ENCODE assay signal across 19 cellular contexts in genomic region chr1:3066826-3067225, GRCh38. TPM values are rescaled to one million over a fixed set of nuclear protein-coding genes. Genes with fewer than 3 reads are reported as not detected.
A peak's percentile ranks its signal among the peaks of the same experiment; 100 is the strongest.
DNase-seq lines count a peak whose midpoint lies in the region; ATAC-seq, FAIRE-seq and TF ChIP-seq lines count a peak whose summit lies in the region.
"Had no signal": no experiment of that assay in that cellular context is flagged by ENCODE, and none has a peak within 500 bp of the region (broad histone marks: within the 10 kb centered on the region; RNA-seq: fewer than 3 reads in every experiment).

No MANE protein-coding gene starts in this region.

- TF ChIP-seq EP300 in upper lobe of left lung (IDR thresholded peaks at IDR 0.05), result no peak

- H3K4me3 ChIP-seq in right cardiac atrium (ENCODE audit: low read length), result no peak overlapping the region
- H3K4me3 ChIP-seq in pancreas, result peak overlapping the region in 2 of 4 donors; percentile 85 to 92
- H3K4me3 ChIP-seq in upper lobe of left lung, result peak overlapping the region in 2 of 4 donors; percentile 59 to 74
- H3K4me3 ChIP-seq: SJSA1 had no signal

- H3K4me1 ChIP-seq in right cardiac atrium (ENCODE audit: control insufficient read depth, insufficient read depth, low read length) (no peaks in the 10 kb centered on the region), pancreas (peaks cover 0 to 3% (median 0%) of the 10 kb centered on the region in 3 donors), upper lobe of left lung (peaks cover 22 to 62% (median 27%) of the 10 kb centered on the region in 4 donors)

- POLR2A ChIA-PET in activated naive CD8-positive, alpha-beta T cell treated with anti-CD3 and anti-CD28 coated beads, Interleukin-2, amount 10 ng/mL, durations not matched to agents 7 days and 5 days (lab: Charles Lee), result no interaction called here

- H3K36me3 ChIP-seq in pancreas, result no peaks in the 10 kb centered on the region
- H3K36me3 ChIP-seq in upper lobe of left lung, result no peaks in the 10 kb centered on the region
- H3K36me3 ChIP-seq: SJSA1 had no signal

- H3K9me3 ChIP-seq in right cardiac atrium (ENCODE audit: control insufficient read depth, low read length) (no peaks in the 10 kb centered on the region), pancreas (no peaks in the 10 kb centered on the region), upper lobe of left lung (no peaks in the 10 kb centered on the region)

- intact Hi-C loops in right cardiac atrium (cut with DNase I), result loop anchor here in 1 of 4 donors (10.0 kb wide), 1 partner anchor 348 kb away; no protein-coding TSS in a partner anchor
- intact Hi-C loops in pancreas (cut with DNase I), result loop anchor here in 2 of 3 donors (5.0 to 10.0 kb wide), 4 partner anchors 118 to 348 kb away; no protein-coding TSS in a partner anchor

- TF ChIP-seq CTCF in pancreas (IDR thresholded peaks at IDR 0.05) (no peak), upper lobe of left lung (IDR thresholded peaks at IDR 0.05) (no peak)

- H3K27ac Mint-ChIP-seq in activated naive CD8-positive, alpha-beta T cell treated with anti-CD3 and anti-CD28 coated beads, Interleukin-2, amount 10 ng/mL, durations not matched to agents 7 days and 5 days, result no peak overlapping the region
- no peak overlapping the region for H3K27ac Mint-ChIP-seq in activated naive CD8-positive, alpha-beta T cell treated with anti-CD3 and anti-CD28 coated beads for 36 hours
- H3K27ac Mint-ChIP-seq: activated T-helper 1 cell treated with anti-CD3 and anti-CD28 coated beads, Interleukin-12 subunit alpha, Interleukin-12 subunit beta, Interleukin-2, Interleukin-4 antibody, amounts not matched to agents 30 ng/mL and 10 ng/mL and 1 ng/mL, durations not matched to agents 14 hours and 24 hours and 36 hours had no signal

- no peak overlapping the region for H3K27ac ChIP-seq in right cardiac atrium (ENCODE audit: low read length)
- H3K27ac ChIP-seq in pancreas, result peak overlapping the region in 1 of 4 donors; percentile 83
- no peak overlapping the region for H3K27ac ChIP-seq in upper lobe of left lung
- H3K27ac ChIP-seq: SJSA1 had no signal

- H3K36me3 Mint-ChIP-seq in activated naive CD8-positive, alpha-beta T cell treated with anti-CD3 and anti-CD28 coated beads, Interleukin-2, amount 10 ng/mL, durations not matched to agents 7 days and 5 days, result no peaks in the 10 kb centered on the region
- H3K36me3 Mint-ChIP-seq in activated naive CD8-positive, alpha-beta T cell treated with anti-CD3 and anti-CD28 coated beads for 36 hours, result no peaks in the 10 kb centered on the region

- no peak for ATAC-seq in activated naive CD8-positive, alpha-beta T cell treated with anti-CD3 and anti-CD28 coated beads, Interleukin-2, amount 10 ng/mL, durations not matched to agents 7 days and 5 days (ENCODE audit: low read depth)
- no peak for ATAC-seq in right cardiac atrium
- ATAC-seq in pancreas, result peak in 1 of 4 donors; percentile 4
- ATAC-seq in upper lobe of left lung (ENCODE audit: low FRiP score in 2 of 2), result no peak

- H3K9me3 Mint-ChIP-seq in activated naive CD8-positive, alpha-beta T cell treated with anti-CD3 and anti-CD28 coated beads, Interleukin-2, amount 10 ng/mL, durations not matched to agents 7 days and 5 days, result no peaks in the 10 kb centered on the region
- H3K9me3 Mint-ChIP-seq in activated naive CD8-positive, alpha-beta T cell treated with anti-CD3 and anti-CD28 coated beads for 36 hours, result no peaks in the 10 kb centered on the region
- H3K9me3 Mint-ChIP-seq: activated T-helper 1 cell treated with anti-CD3 and anti-CD28 coated beads, Interleukin-12 subunit alpha, Interleukin-12 subunit beta, Interleukin-2, Interleukin-4 antibody, amounts not matched to agents 30 ng/mL and 10 ng/mL and 1 ng/mL, durations not matched to agents 14 hours and 24 hours and 36 hours had no signal

- H3K27me3 Mint-ChIP-seq in activated naive CD8-positive, alpha-beta T cell treated with anti-CD3 and anti-CD28 coated beads, Interleukin-2, amount 10 ng/mL, durations not matched to agents 7 days and 5 days, result peaks cover 23% of the 10 kb centered on the region
- peaks cover 38% of the 10 kb centered on the region for H3K27me3 Mint-ChIP-seq in activated naive CD8-positive, alpha-beta T cell treated with anti-CD3 and anti-CD28 coated beads for 36 hours

- DNase-seq in activated naive CD8-positive, alpha-beta T cell treated with anti-CD3 and anti-CD28 coated beads, Interleukin-2, amount 10 ng/mL, durations not matched to agents 7 days and 5 days, result peak; percentile 22
- DNase-seq in activated naive CD8-positive, alpha-beta T cell treated with anti-CD3 and anti-CD28 coated beads for 36 hours, result no peak
- DNase-seq in right cardiac atrium (peak in 2 of 3 donors; percentile 7 to 51), pancreas (peak in 5 of 6 donors; percentile 35 to 85 (median 45)), upper lobe of left lung (peak; percentile 20 to 62), NCI-H1417 (lab: John Stamatoyannopoulos, UW) (no peak), NCI-H526 (lab: John Stamatoyannopoulos, UW) (no peak), NCI-H1930 (lab: John Stamatoyannopoulos, UW) (no peak)
- DNase-seq: activated CD8-positive, alpha-beta memory T cell treated with anti-CD3 and anti-CD28 coated beads for 24 hours; C1 segment of cervical spinal cord; NCI-H2081; NCI-H524 treated with DMSO at 0.1 percent for 48 hours had no signal

- H3K4me1 Mint-ChIP-seq in activated naive CD8-positive, alpha-beta T cell treated with anti-CD3 and anti-CD28 coated beads, Interleukin-2, amount 10 ng/mL, durations not matched to agents 7 days and 5 days, result peaks cover 2% of the 10 kb centered on the region
- H3K4me1 Mint-ChIP-seq in activated naive CD8-positive, alpha-beta T cell treated with anti-CD3 and anti-CD28 coated beads for 36 hours, result peaks cover 2% of the 10 kb centered on the region

- H3K27me3 ChIP-seq in right cardiac atrium (ENCODE audit: control insufficient read depth, insufficient read depth) (no peaks in the 10 kb centered on the region), pancreas (no peaks in the 10 kb centered on the region), upper lobe of left lung (peaks cover 0 to 61% (median 17%) of the 10 kb centered on the region in 4 donors)

- TF ChIP-seq POLR2A in upper lobe of left lung (IDR thresholded peaks at IDR 0.05), result no peak

- WGBS in right cardiac atrium, result 69% methylated on average over 10 of the region's 10 CpGs
- WGBS in pancreas, 2 donors, result 37 to 52% methylated on average over 10 of the region's 10 CpGs
- 53 to 55% methylated on average over 10 of the region's 10 CpGs for WGBS in upper lobe of left lung, 2 donors

- H3K4me3 Mint-ChIP-seq in activated naive CD8-positive, alpha-beta T cell treated with anti-CD3 and anti-CD28 coated beads, Interleukin-2, amount 10 ng/mL, durations not matched to agents 7 days and 5 days, result no peak overlapping the region
- no peak overlapping the region for H3K4me3 Mint-ChIP-seq in activated naive CD8-positive, alpha-beta T cell treated with anti-CD3 and anti-CD28 coated beads for 36 hours
- H3K4me3 Mint-ChIP-seq: activated T-helper 1 cell treated with anti-CD3 and anti-CD28 coated beads, Interleukin-12 subunit alpha, Interleukin-12 subunit beta, Interleukin-2, Interleukin-4 antibody, amounts not matched to agents 30 ng/mL and 10 ng/mL and 1 ng/mL, durations not matched to agents 14 hours and 24 hours and 36 hours had no signal

- no peak for FAIRE-seq in pancreas (lab: Jason Lieb, UNC)
- FAIRE-seq: A204.1, colon had no signal

RNA-seq across cellular contexts. Expression of gene PRDM16, which starts 2.2 kb away (rescaled TPM):
- total RNA-seq in activated naive CD8-positive, alpha-beta T cell treated with anti-CD3 and anti-CD28 coated beads, Interleukin-2, amount 10 ng/mL, durations not matched to agents 7 days and 5 days, result not detected
- under 1 TPM; 0.06 to 0.12 TPM for total RNA-seq in activated naive CD8-positive, alpha-beta T cell treated with anti-CD3 and anti-CD28 coated beads for 36 hours
- total RNA-seq in right cardiac atrium (1 to 10 TPM; 1.1 to 2.9 (median 1.8) TPM), pancreas (10 to 100 TPM; 10.7 to 19.1 (median 14.9) TPM), upper lobe of left lung (10 to 100 TPM; 12.3 to 54.5 (median 21.2) TPM)
- polyA plus RNA-seq in right cardiac atrium (1.9 TPM), pancreas (10 to 100 TPM in 1 of 2 donors, 1 to 10 TPM in 1; 6.6 to 19.2 TPM)
- total RNA-seq: activated T-helper 1 cell treated with anti-CD3 and anti-CD28 coated beads, Interleukin-12 subunit alpha, Interleukin-12 subunit beta, Interleukin-2, Interleukin-4 antibody, amounts not matched to agents 30 ng/mL and 10 ng/mL and 1 ng/mL, durations not matched to agents 14 hours and 24 hours and 36 hours; OCI-LY7 had no signal

RNA-seq across cellular contexts. Expression of gene ACTRT2, which starts 45.6 kb away (rescaled TPM):
- total RNA-seq in activated naive CD8-positive, alpha-beta T cell treated with anti-CD3 and anti-CD28 coated beads, Interleukin-2, amount 10 ng/mL, durations not matched to agents 7 days and 5 days, result not detected
- not detected for total RNA-seq in activated naive CD8-positive, alpha-beta T cell treated with anti-CD3 and anti-CD28 coated beads for 36 hours
- not detected for total RNA-seq in right cardiac atrium
- not detected for polyA plus RNA-seq in right cardiac atrium
- not detected for total RNA-seq in pancreas
- polyA plus RNA-seq in pancreas, result not detected
- not detected for total RNA-seq in upper lobe of left lung
- total RNA-seq: activated T-helper 1 cell treated with anti-CD3 and anti-CD28 coated beads, Interleukin-12 subunit alpha, Interleukin-12 subunit beta, Interleukin-2, Interleukin-4 antibody, amounts not matched to agents 30 ng/mL and 10 ng/mL and 1 ng/mL, durations not matched to agents 14 hours and 24 hours and 36 hours; OCI-LY7; SJSA1; urinary bladder had no signal
- polyA plus RNA-seq: adipose tissue, urinary bladder had no signal

Comparison
In these comparisons a context has a peak if more than half of its experiments do, and no peak if none do; other contexts are left out.
1. DNase-seq: peak in activated naive CD8-positive, alpha-beta T cell treated with anti-CD3 and anti-CD28 coated beads, Interleukin-2, amount 10 ng/mL, durations not matched to agents 7 days and 5 days (single experiment), right cardiac atrium (2 of 3), pancreas (5 of 6) and upper lobe of left lung (2 of 2); none in activated naive CD8-positive, alpha-beta T cell treated with anti-CD3 and anti-CD28 coated beads for 36 hours (single experiment), NCI-H1417 (0 of 3), NCI-H526 (0 of 2) and NCI-H1930 (0 of 2).